ENCODE assay signal across 13 cellular contexts in the genomic region with DNA sequence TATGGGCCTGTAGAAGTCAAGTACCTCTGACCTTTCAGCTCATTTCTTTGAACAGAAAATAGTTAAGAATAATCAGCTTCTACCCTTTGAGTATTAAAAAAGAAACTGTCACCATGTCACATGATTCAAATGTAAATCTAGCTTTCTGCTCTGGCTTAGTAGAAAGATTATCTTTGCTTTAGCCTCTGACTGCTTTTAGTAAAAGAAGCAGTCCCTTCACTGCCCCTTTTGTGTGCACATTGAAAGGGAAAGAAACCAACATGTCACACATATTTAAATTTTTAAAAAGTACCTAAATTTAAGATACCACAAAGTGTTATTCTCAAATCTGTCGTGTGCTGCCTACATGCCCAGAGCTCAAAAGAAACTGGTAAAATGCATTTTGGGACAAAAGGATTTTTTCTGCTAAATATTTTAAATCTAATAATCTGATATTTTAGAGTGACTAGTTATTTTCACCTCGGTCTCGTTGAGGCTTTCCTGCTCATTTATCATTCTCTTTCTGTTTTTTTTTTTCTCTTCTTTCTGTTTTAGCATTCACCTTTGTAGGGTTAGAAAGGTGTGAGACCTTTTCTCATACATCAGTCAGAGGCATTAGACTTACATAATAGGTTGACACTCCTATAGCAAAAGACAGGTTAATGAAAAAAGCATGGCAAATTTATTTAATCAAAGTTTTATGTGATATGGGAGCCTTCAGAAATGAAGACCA. TPM values are rescaled to one million over a fixed set of nuclear protein-coding genes. Genes with fewer than 3 reads are reported as not detected.
DNase-seq lines count a peak whose midpoint lies in the region; ATAC-seq and TF ChIP-seq lines count a peak whose summit lies in the region.
"Had no signal": no experiment of that assay in that cellular context is flagged by ENCODE, and none has a peak within 500 bp of the region (broad histone marks: within the 10 kb centered on the region; RNA-seq: fewer than 3 reads in every experiment).

No MANE protein-coding gene starts in this region.

- peak; percentile 68 for ATAC-seq in activated CD8-positive, alpha-beta T cell treated with anti-CD3 and anti-CD28 coated beads for 36 hours
- ATAC-seq in activated CD8-positive, alpha-beta T cell treated with anti-CD3 and anti-CD28 coated beads, Interleukin-2, amount 10 ng/mL, durations not matched to agents 7 days and 5 days = no peak
- ATAC-seq in GM21515 (IDR thresholded peaks at IDR 0.05; ENCODE audit: unreplicated experiment) (peak; percentile 54), HG03378 (IDR thresholded peaks at IDR 0.05; ENCODE audit: unreplicated experiment) (peak; percentile 65)
- ATAC-seq: lower lobe of right lung had no signal

- WGBS in esophagus muscularis mucosa = 88% methylated on average over 3 of the region's 3 CpGs

- intact Hi-C loops in activated CD8-positive, alpha-beta T cell treated with anti-CD3 and anti-CD28 coated beads for 36 hours (cut with micrococcal nuclease) = no loop called here
- intact Hi-C loops in esophagus muscularis mucosa (cut with DNase I) = no loop called here

- no peaks in the 10 kb centered on the region for H3K9me3 ChIP-seq in esophagus muscularis mucosa
- H3K9me3 ChIP-seq: heart left ventricle, lower lobe of right lung had no signal

- TF ChIP-seq CTCF in activated CD8-positive, alpha-beta T cell treated with anti-CD3 and anti-CD28 coated beads for 36 hours (IDR thresholded peaks at IDR 0.05) = no peak
- TF ChIP-seq CTCF in esophagus muscularis mucosa (IDR thresholded peaks at IDR 0.05) = no peak

- no peak for TF ChIP-seq POLR2A in esophagus muscularis mucosa (IDR thresholded peaks at IDR 0.05; ENCODE audit: low read depth)

- CTCF ChIA-PET in activated CD8-positive, alpha-beta T cell treated with anti-CD3 and anti-CD28 coated beads for 36 hours (lab: Charles Lee) = interaction anchor here (0.6 to 1.4 kb wide), 3 partner anchors 14 to 41 kb away, joined by 3 to 4 read pairs (median 4); a partner anchor contains a TSS
- CTCF ChIA-PET in activated CD8-positive, alpha-beta T cell treated with anti-CD3 and anti-CD28 coated beads, Interleukin-2, amount 10 ng/mL, durations not matched to agents 7 days and 5 days (lab: Charles Lee) = no interaction called here

- H3K4me3 ChIP-seq in esophagus muscularis mucosa = no peak overlapping the region
- H3K4me3 ChIP-seq: heart left ventricle, lower lobe of right lung, PC-9 had no signal

- H3K4me3 Mint-ChIP-seq in activated CD8-positive, alpha-beta T cell treated with anti-CD3 and anti-CD28 coated beads for 36 hours = no peak overlapping the region
- no peak overlapping the region for H3K4me3 Mint-ChIP-seq in activated CD8-positive, alpha-beta T cell treated with anti-CD3 and anti-CD28 coated beads, Interleukin-2, amount 10 ng/mL, durations not matched to agents 7 days and 5 days
- H3K4me3 Mint-ChIP-seq in stimulated activated naive CD8-positive, alpha-beta T cell treated with anti-CD3 and anti-CD28 coated beads, Interleukin-15, Interleukin-2, amounts not matched to agents 100 ng/mL and 50 ng/mL, for 24 hours = peak overlapping the region; percentile 27

- H3K27ac ChIP-seq in esophagus muscularis mucosa (replicated peaks in 1 of 4) = no peak overlapping the region
- H3K27ac ChIP-seq: lower lobe of right lung, PC-9 had no signal

- H3K27ac Mint-ChIP-seq in activated CD8-positive, alpha-beta T cell treated with anti-CD3 and anti-CD28 coated beads for 36 hours = peak overlapping the region; percentile 57
- no peak overlapping the region for H3K27ac Mint-ChIP-seq in activated CD8-positive, alpha-beta T cell treated with anti-CD3 and anti-CD28 coated beads, Interleukin-2, amount 10 ng/mL, durations not matched to agents 7 days and 5 days
- H3K27ac Mint-ChIP-seq in stimulated activated naive CD8-positive, alpha-beta T cell treated with anti-CD3 and anti-CD28 coated beads, Interleukin-15, Interleukin-2, amounts not matched to agents 100 ng/mL and 50 ng/mL, for 24 hours = peak overlapping the region; percentile 58

- no peak for DNase-seq in activated CD8-positive, alpha-beta T cell treated with anti-CD3 and anti-CD28 coated beads for 36 hours
- DNase-seq in activated CD8-positive, alpha-beta T cell treated with anti-CD3 and anti-CD28 coated beads, Interleukin-2, amount 10 ng/mL, durations not matched to agents 7 days and 5 days = no peak
- DNase-seq in mucosa of gallbladder (ENCODE audit: low spot score) (no peak), cerebellum (ENCODE audit: low spot score) (no peak), esophagus muscularis mucosa (ENCODE audit: extremely low spot score) (no peak)
- DNase-seq: heart left ventricle, lower lobe of right lung, NCI-H2081, occipital lobe, PC-9 had no signal

- H3K9me3 Mint-ChIP-seq in activated CD8-positive, alpha-beta T cell treated with anti-CD3 and anti-CD28 coated beads for 36 hours = peaks cover 2% of the 10 kb centered on the region
- peaks cover under 1% of the 10 kb centered on the region for H3K9me3 Mint-ChIP-seq in activated CD8-positive, alpha-beta T cell treated with anti-CD3 and anti-CD28 coated beads, Interleukin-2, amount 10 ng/mL, durations not matched to agents 7 days and 5 days (ENCODE audit: insufficient read depth)
- peaks cover 4% of the 10 kb centered on the region for H3K9me3 Mint-ChIP-seq in stimulated activated naive CD8-positive, alpha-beta T cell treated with anti-CD3 and anti-CD28 coated beads, Interleukin-15, Interleukin-2, amounts not matched to agents 100 ng/mL and 50 ng/mL, for 24 hours

- POLR2A ChIA-PET in activated CD8-positive, alpha-beta T cell treated with anti-CD3 and anti-CD28 coated beads for 36 hours (lab: Charles Lee) = interaction anchor here (1.3 kb wide), 1 partner anchor 41 kb away, joined by 3 read pairs; a partner anchor contains a TSS
- POLR2A ChIA-PET in activated CD8-positive, alpha-beta T cell treated with anti-CD3 and anti-CD28 coated beads, Interleukin-2, amount 10 ng/mL, durations not matched to agents 7 days and 5 days (lab: Charles Lee) = no interaction called here

- peaks cover 0 to 10% (median 2%) of the 10 kb centered on the region in 4 donors for H3K4me1 ChIP-seq in esophagus muscularis mucosa
- H3K4me1 ChIP-seq: lower lobe of right lung had no signal

- peaks cover 25% of the 10 kb centered on the region for H3K36me3 Mint-ChIP-seq in activated CD8-positive, alpha-beta T cell treated with anti-CD3 and anti-CD28 coated beads for 36 hours (ENCODE audit: low read depth)
- H3K36me3 Mint-ChIP-seq in activated CD8-positive, alpha-beta T cell treated with anti-CD3 and anti-CD28 coated beads, Interleukin-2, amount 10 ng/mL, durations not matched to agents 7 days and 5 days (ENCODE audit: low read depth) = peaks cover 16% of the 10 kb centered on the region
- H3K36me3 Mint-ChIP-seq in stimulated activated naive CD8-positive, alpha-beta T cell treated with anti-CD3 and anti-CD28 coated beads, Interleukin-15, Interleukin-2, amounts not matched to agents 100 ng/mL and 50 ng/mL, for 24 hours (ENCODE audit: low read depth) = peaks cover 23% of the 10 kb centered on the region

- peaks cover 56% of the 10 kb centered on the region for H3K4me1 Mint-ChIP-seq in activated CD8-positive, alpha-beta T cell treated with anti-CD3 and anti-CD28 coated beads for 36 hours (ENCODE audit: low read depth)
- H3K4me1 Mint-ChIP-seq in activated CD8-positive, alpha-beta T cell treated with anti-CD3 and anti-CD28 coated beads, Interleukin-2, amount 10 ng/mL, durations not matched to agents 7 days and 5 days (ENCODE audit: low read depth) = peaks cover 1% of the 10 kb centered on the region
- H3K4me1 Mint-ChIP-seq in stimulated activated naive CD8-positive, alpha-beta T cell treated with anti-CD3 and anti-CD28 coated beads, Interleukin-15, Interleukin-2, amounts not matched to agents 100 ng/mL and 50 ng/mL, for 24 hours (ENCODE audit: low read depth) = peaks cover 65% of the 10 kb centered on the region

- no peaks in the 10 kb centered on the region for H3K27me3 Mint-ChIP-seq in activated CD8-positive, alpha-beta T cell treated with anti-CD3 and anti-CD28 coated beads for 36 hours
- H3K27me3 Mint-ChIP-seq in activated CD8-positive, alpha-beta T cell treated with anti-CD3 and anti-CD28 coated beads, Interleukin-2, amount 10 ng/mL, durations not matched to agents 7 days and 5 days (ENCODE audit: low read depth) = no peaks in the 10 kb centered on the region
- no peaks in the 10 kb centered on the region for H3K27me3 Mint-ChIP-seq in stimulated activated naive CD8-positive, alpha-beta T cell treated with anti-CD3 and anti-CD28 coated beads, Interleukin-15, Interleukin-2, amounts not matched to agents 100 ng/mL and 50 ng/mL, for 24 hours

- H3K36me3 ChIP-seq in esophagus muscularis mucosa = no peaks in the 10 kb centered on the region
- H3K36me3 ChIP-seq: heart left ventricle, lower lobe of right lung had no signal

- no peaks in the 10 kb centered on the region for H3K27me3 ChIP-seq in esophagus muscularis mucosa
- H3K27me3 ChIP-seq: heart left ventricle had no signal

- no peak for TF ChIP-seq EP300 in esophagus muscularis mucosa (IDR thresholded peaks at IDR 0.05)

RNA-seq across cellular contexts. Expression of a gene that starts 41.3 kb away (rescaled TPM):
- total RNA-seq in activated CD8-positive, alpha-beta T cell treated with anti-CD3 and anti-CD28 coated beads for 36 hours = 10 to 100 TPM; 21.0 to 21.4 TPM
- 10 to 100 TPM; 35.9 to 38.8 TPM for total RNA-seq in activated CD8-positive, alpha-beta T cell treated with anti-CD3 and anti-CD28 coated beads, Interleukin-2, amount 10 ng/mL, durations not matched to agents 7 days and 5 days
- total RNA-seq in mucosa of gallbladder (86.5 TPM), cerebellum (19.9 TPM), esophagus muscularis mucosa (10 to 100 TPM; 16.9 to 45.4 (median 27.1) TPM)
